Comparison of ENCODE assay signal across 1 cellular context in the genomic region with DNA sequence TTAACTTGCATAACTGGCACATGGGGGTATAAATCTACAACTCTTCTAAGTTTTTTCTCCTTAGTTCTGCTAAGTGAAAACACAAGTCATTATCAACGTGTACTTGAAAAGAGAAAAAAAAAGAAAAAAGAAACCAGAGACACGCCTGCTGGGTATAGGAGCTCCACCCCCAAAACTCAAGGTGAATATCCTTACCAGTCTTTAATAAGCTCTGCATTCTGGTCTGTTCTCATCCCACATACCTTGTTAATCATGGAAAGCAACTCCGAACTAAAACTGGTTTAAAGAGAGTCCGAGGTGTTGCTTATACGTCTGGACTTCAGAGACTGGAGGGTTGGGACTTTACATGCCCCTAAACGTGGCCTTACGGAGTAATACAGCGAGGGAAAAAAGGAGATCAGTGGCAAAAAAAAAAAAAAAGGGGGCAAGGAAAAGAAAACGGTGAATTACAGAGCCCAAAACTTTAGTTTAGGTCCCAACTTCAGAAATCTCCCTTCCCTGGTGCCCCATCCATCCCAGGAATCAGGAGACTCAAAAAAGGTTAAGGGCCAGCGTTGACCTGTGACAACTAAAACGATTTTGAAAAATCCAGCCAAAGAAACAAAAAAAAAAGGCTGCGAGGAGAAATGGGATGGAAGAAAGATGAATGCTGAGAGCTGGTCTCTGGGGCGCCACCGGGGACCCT.
A peak's percentile ranks its signal among the peaks of the same experiment; 100 is the strongest.
TF ChIP-seq lines count a peak whose summit lies in the region.

No MANE protein-coding gene starts in this region.

TF ChIP-seq in HepG2, 621 proteins besides CTCF, POLR2A, EP300 and RAD21 (continued from another document and continues in another):
- TF ChIP-seq SMAD3 (CRISPR knock-in tag; IDR thresholded peaks at IDR 0.05) (no peak), ZNF331 (CRISPR knock-in tag; IDR thresholded peaks at IDR 0.05) (0 out of 2 replicates have a peak, but pooled peaks have one; percentile 14), ZNF567 (CRISPR knock-in tag; IDR thresholded peaks at IDR 0.05; ENCODE audit: borderline replicate concordance) (no peak), ZNF576 (CRISPR knock-in tag; IDR thresholded peaks at IDR 0.05) (no peak), ZC3H4 (CRISPR knock-in tag; IDR thresholded peaks at IDR 0.05; ENCODE audit: borderline replicate concordance) (no peak), TRIM24 (CRISPR knock-in tag; IDR thresholded peaks at IDR 0.05) (no peak), FOXM1 (CRISPR knock-in tag; IDR thresholded peaks at IDR 0.05) (no peak), ZNF253 (CRISPR knock-in tag; IDR thresholded peaks at IDR 0.05; ENCODE audit: borderline replicate concordance) (no peak), ZNF776 (CRISPR knock-in tag; IDR thresholded peaks at IDR 0.05) (no peak), ZFAT (CRISPR knock-in tag; conservative IDR thresholded peaks at IDR 0.05) (no peak), MZF1 (CRISPR knock-in tag; IDR thresholded peaks at IDR 0.05; ENCODE audit: borderline replicate concordance) (no peak), PLRG1 (conservative IDR thresholded peaks at IDR 0.05) (no peak), NR2C2 (CRISPR knock-in tag; IDR thresholded peaks at IDR 0.05; ENCODE audit: borderline replicate concordance) (no peak), RFX5 (IDR thresholded peaks at IDR 0.05; ENCODE audit: low read depth, low read length) (no peak), ZZZ3 (CRISPR knock-in tag; IDR thresholded peaks at IDR 0.05; ENCODE audit: borderline replicate concordance) (no peak), DPF2 (CRISPR knock-in tag; IDR thresholded peaks at IDR 0.05; ENCODE audit: borderline replicate concordance, low read depth) (no peak), HMGA1 (CRISPR knock-in tag; conservative IDR thresholded peaks at IDR 0.05) (no peak), ZIK1 (CRISPR knock-in tag; IDR thresholded peaks at IDR 0.05; ENCODE audit: borderline replicate concordance, low read depth) (no peak), ZSCAN12 (CRISPR knock-in tag; IDR thresholded peaks at IDR 0.05) (no peak), DMAP1 (CRISPR knock-in tag; IDR thresholded peaks at IDR 0.05) (peak; percentile 15; the same call in 1 of the 2 replicates), ZBTB2 (CRISPR knock-in tag; IDR thresholded peaks at IDR 0.05; ENCODE audit: low read depth) (no peak), SNAI1 (CRISPR knock-in tag; IDR thresholded peaks at IDR 0.05; ENCODE audit: borderline replicate concordance) (0 out of 2 replicates have a peak, but pooled peaks have one; percentile 55), ZNF362 (CRISPR knock-in tag; IDR thresholded peaks at IDR 0.05; ENCODE audit: borderline replicate concordance) (peak; percentile 23; the same call in 1 of the 2 replicates), RARA (CRISPR knock-in tag; IDR thresholded peaks at IDR 0.05) (no peak), FOXC1 (CRISPR knock-in tag; IDR thresholded peaks at IDR 0.05; ENCODE audit: borderline replicate concordance) (no peak), SIN3A (IDR thresholded peaks at IDR 0.05; ENCODE audit: borderline replicate concordance, low read depth, low read length) (0 out of 2 replicates have a peak, but pooled peaks have one; percentile 43), SIX4 (CRISPR knock-in tag; IDR thresholded peaks at IDR 0.05) (no peak), RXRA (CRISPR knock-in tag; IDR thresholded peaks at IDR 0.05) (no peak), ZC3H13 (CRISPR knock-in tag; IDR thresholded peaks at IDR 0.05) (no peak), KMT2A (CRISPR knock-in tag; IDR thresholded peaks at IDR 0.05) (no peak), CBX5 (CRISPR knock-in tag; IDR thresholded peaks at IDR 0.05; ENCODE audit: borderline replicate concordance) (no peak), E2F2 (CRISPR knock-in tag; IDR thresholded peaks at IDR 0.05; ENCODE audit: borderline replicate concordance) (no peak), MTF2 (CRISPR knock-in tag; IDR thresholded peaks at IDR 0.05; ENCODE audit: borderline replicate concordance) (no peak), ZNF256 (CRISPR knock-in tag; conservative IDR thresholded peaks at IDR 0.05) (no peak), TEF (CRISPR knock-in tag; IDR thresholded peaks at IDR 0.05) (no peak), TOE1 (CRISPR knock-in tag; IDR thresholded peaks at IDR 0.05) (no peak), KLF16 (CRISPR knock-in tag; IDR thresholded peaks at IDR 0.05) (0 out of 4 replicates have a peak, but pooled peaks of 1 of the 2 experiments have one; percentile 20), ZMYM3 (CRISPR knock-in tag; IDR thresholded peaks at IDR 0.05) (no peak), ZNF460 (CRISPR knock-in tag; IDR thresholded peaks at IDR 0.05; ENCODE audit: borderline replicate concordance) (no peak), ZNF382 (CRISPR knock-in tag; IDR thresholded peaks at IDR 0.05; ENCODE audit: borderline replicate concordance) (no peak), ZFP36L1 (CRISPR knock-in tag; IDR thresholded peaks at IDR 0.05) (no peak), GZF1 (CRISPR knock-in tag; IDR thresholded peaks at IDR 0.05) (no peak), ZBTB37 (CRISPR knock-in tag; IDR thresholded peaks at IDR 0.05) (no peak), STAT5B (CRISPR knock-in tag; IDR thresholded peaks at IDR 0.05) (no peak), ZNF282 (IDR thresholded peaks at IDR 0.05; ENCODE audit: partially characterized antibody) (no peak), ZFP1 (CRISPR knock-in tag; IDR thresholded peaks at IDR 0.05) (peak; percentile 97; the same call in 1 of the 2 replicates), TBX3 (IDR thresholded peaks at IDR 0.05; ENCODE audit: borderline replicate concordance) (no peak), YEATS2 (CRISPR knock-in tag; IDR thresholded peaks at IDR 0.05; ENCODE audit: borderline replicate concordance) (no peak), FOXO4 (CRISPR knock-in tag; conservative IDR thresholded peaks at IDR 0.05) (no peak), POLR2AphosphoS5 (IDR thresholded peaks at IDR 0.05; ENCODE audit: low read depth, low read length) (peak; percentile 64), SMAD1 (CRISPR knock-in tag; IDR thresholded peaks at IDR 0.05; ENCODE audit: borderline replicate concordance, low read depth) (no peak), KLF11 (CRISPR knock-in tag; IDR thresholded peaks at IDR 0.05) (0 out of 2 replicates have a peak, but pooled peaks have one; percentile 37), RFXAP (CRISPR knock-in tag; IDR thresholded peaks at IDR 0.05; ENCODE audit: borderline replicate concordance) (no peak), POGZ (CRISPR knock-in tag; IDR thresholded peaks at IDR 0.05) (no peak)
- TF ChIP-seq, protein P1, sequence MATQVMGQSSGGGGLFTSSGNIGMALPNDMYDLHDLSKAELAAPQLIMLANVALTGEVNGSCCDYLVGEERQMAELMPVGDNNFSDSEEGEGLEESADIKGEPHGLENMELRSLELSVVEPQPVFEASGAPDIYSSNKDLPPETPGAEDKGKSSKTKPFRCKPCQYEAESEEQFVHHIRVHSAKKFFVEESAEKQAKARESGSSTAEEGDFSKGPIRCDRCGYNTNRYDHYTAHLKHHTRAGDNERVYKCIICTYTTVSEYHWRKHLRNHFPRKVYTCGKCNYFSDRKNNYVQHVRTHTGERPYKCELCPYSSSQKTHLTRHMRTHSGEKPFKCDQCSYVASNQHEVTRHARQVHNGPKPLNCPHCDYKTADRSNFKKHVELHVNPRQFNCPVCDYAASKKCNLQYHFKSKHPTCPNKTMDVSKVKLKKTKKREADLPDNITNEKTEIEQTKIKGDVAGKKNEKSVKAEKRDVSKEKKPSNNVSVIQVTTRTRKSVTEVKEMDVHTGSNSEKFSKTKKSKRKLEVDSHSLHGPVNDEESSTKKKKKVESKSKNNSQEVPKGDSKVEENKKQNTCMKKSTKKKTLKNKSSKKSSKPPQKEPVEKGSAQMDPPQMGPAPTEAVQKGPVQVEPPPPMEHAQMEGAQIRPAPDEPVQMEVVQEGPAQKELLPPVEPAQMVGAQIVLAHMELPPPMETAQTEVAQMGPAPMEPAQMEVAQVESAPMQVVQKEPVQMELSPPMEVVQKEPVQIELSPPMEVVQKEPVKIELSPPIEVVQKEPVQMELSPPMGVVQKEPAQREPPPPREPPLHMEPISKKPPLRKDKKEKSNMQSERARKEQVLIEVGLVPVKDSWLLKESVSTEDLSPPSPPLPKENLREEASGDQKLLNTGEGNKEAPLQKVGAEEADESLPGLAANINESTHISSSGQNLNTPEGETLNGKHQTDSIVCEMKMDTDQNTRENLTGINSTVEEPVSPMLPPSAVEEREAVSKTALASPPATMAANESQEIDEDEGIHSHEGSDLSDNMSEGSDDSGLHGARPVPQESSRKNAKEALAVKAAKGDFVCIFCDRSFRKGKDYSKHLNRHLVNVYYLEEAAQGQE (IDR thresholded peaks at IDR 0.05; ENCODE audit: borderline replicate concordance in 1 of 2, low read depth in 1 of 2, low read length in 2 of 2) = no peak
- TF ChIP-seq, protein P2, sequence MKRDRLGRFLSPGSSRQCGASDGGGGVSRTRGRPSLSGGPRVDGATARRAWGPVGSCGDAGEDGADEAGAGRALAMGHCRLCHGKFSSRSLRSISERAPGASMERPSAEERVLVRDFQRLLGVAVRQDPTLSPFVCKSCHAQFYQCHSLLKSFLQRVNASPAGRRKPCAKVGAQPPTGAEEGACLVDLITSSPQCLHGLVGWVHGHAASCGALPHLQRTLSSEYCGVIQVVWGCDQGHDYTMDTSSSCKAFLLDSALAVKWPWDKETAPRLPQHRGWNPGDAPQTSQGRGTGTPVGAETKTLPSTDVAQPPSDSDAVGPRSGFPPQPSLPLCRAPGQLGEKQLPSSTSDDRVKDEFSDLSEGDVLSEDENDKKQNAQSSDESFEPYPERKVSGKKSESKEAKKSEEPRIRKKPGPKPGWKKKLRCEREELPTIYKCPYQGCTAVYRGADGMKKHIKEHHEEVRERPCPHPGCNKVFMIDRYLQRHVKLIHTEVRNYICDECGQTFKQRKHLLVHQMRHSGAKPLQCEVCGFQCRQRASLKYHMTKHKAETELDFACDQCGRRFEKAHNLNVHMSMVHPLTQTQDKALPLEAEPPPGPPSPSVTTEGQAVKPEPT (CRISPR knock-in tag; IDR thresholded peaks at IDR 0.05; ENCODE audit: low read depth) = no peak
